ENCODE assay signal across 1 cellular context in the genomic region with DNA sequence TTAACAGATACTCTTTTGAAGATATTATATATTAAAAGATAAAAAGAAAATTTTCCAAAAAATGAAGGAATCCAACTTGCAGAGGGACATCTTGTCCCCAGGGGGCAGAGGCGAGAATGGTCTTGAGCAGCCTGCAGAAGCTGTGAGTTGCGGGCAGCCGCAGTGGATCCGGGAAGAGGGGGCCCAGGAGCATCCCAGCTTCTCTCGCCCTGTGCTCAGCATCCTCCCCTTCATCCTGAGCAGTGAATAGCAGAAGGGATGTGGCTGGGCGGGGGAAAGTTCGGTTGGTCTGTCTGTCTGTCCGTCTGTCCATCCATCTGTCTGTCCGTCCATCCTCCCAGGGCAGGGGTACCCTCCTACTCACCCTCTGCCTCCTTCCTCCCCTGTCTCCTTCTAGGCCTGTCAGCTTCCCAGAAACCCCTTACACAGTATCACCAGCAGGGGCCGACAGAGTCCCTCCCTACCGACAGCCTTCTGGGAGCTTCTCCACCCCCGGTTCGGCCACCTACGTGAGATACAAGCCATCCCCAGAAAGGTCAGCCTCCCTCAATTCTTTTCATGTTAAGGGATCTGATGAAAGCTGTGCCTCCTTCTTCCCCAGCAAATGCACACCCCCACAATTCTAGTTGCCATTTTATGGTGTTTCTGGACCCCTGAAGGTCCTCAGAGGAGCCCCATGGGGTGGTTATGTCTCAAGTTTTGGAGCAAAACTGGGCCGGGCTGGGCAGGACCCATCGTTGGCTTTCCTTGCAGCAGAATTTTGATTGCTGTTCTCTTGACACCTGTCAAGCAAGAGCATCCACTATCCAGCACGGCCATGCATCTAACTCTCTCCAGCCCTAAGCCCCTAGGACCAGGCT.
TF ChIP-seq lines count a peak whose summit lies in the region.

No MANE protein-coding gene starts in this region.

TF ChIP-seq in K562, 482 proteins besides CTCF, POLR2A, EP300 and RAD21 (continued from another document and continues in another):
- TF ChIP-seq ZBTB33 (CRISPR knock-in tag; IDR thresholded peaks at IDR 0.05) (no peak), TAF1 (IDR thresholded peaks at IDR 0.05; ENCODE audit: control insufficient read depth, extremely low read depth, insufficient read depth, low read length, severe bottlenecking) (no peak), PTBP1 (IDR thresholded peaks at IDR 0.05; ENCODE audit: low read depth, low read length) (no peak), HDAC1 (IDR thresholded peaks at IDR 0.05) (no peak; a peak in 1 of 4 replicates), BHLHE40 (IDR thresholded peaks at IDR 0.05; ENCODE audit: low read length) (no peak), ATF1 (CRISPR knock-in tag; IDR thresholded peaks at IDR 0.05) (no peak), ATF1 (tag; IDR thresholded peaks at IDR 0.05) (no peak), SP2 (IDR thresholded peaks at IDR 0.05; ENCODE audit: extremely low read depth, low read depth, low read length, poor library complexity, severe bottlenecking) (no peak), HDGF (IDR thresholded peaks at IDR 0.05) (peak; percentile 41; the same call in 1 of the 2 replicates), SETDB1 (IDR thresholded peaks at IDR 0.05; ENCODE audit: low read length) (no peak), CXXC5 (CRISPR knock-in tag; IDR thresholded peaks at IDR 0.05) (0 out of 2 replicates have a peak, but pooled peaks have one; percentile 29), EWSR1 (IDR thresholded peaks at IDR 0.05; ENCODE audit: borderline replicate concordance, low read depth, partially characterized antibody) (no peak), KLF16 (IDR thresholded peaks at IDR 0.05) (0 out of 2 replicates have a peak, but pooled peaks have one; percentile 47), TFAP4 (CRISPR knock-in tag; IDR thresholded peaks at IDR 0.05; ENCODE audit: borderline replicate concordance) (no peak), KAT2B (IDR thresholded peaks at IDR 0.05; ENCODE audit: low read depth, low read length) (no peak), ZNF12 (CRISPR knock-in tag; IDR thresholded peaks at IDR 0.05) (no peak), POLR2H (tag; IDR thresholded peaks at IDR 0.05; ENCODE audit: low read depth) (no peak), CBX3 (IDR thresholded peaks at IDR 0.05; ENCODE audit: borderline replicate concordance in 1 of 2, low read length in 2 of 2) (peak in 1 of 2 experiments; percentile 26; a peak in 1 of 3 replicates), PURB (CRISPR knock-in tag; IDR thresholded peaks at IDR 0.05; ENCODE audit: low read depth) (no peak), CBFA2T3 (IDR thresholded peaks at IDR 0.05) (no peak), MAZ (CRISPR knock-in tag; conservative IDR thresholded peaks at IDR 0.05 in 1 of 2, IDR thresholded peaks at IDR 0.05 in 1 of 2) (no peak), CCAR2 (IDR thresholded peaks at IDR 0.05; ENCODE audit: low read depth, low read length) (no peak), CUX1 (CRISPR knock-in tag; IDR thresholded peaks at IDR 0.05) (no peak), ATF7 (IDR thresholded peaks at IDR 0.05) (0 out of 2 replicates have a peak, but pooled peaks have one; percentile 34), CLOCK (CRISPR knock-in tag; IDR thresholded peaks at IDR 0.05; ENCODE audit: borderline replicate concordance) (no peak), GTF2F1 (IDR thresholded peaks at IDR 0.05; ENCODE audit: low read depth, low read length) (no peak), TEAD1 (CRISPR knock-in tag; IDR thresholded peaks at IDR 0.05) (no peak), SMC3 (conservative IDR thresholded peaks at IDR 0.05; ENCODE audit: insufficient read depth, low read depth, low read length) (peak; percentile 68)
- TF ChIP-seq, protein P1, sequence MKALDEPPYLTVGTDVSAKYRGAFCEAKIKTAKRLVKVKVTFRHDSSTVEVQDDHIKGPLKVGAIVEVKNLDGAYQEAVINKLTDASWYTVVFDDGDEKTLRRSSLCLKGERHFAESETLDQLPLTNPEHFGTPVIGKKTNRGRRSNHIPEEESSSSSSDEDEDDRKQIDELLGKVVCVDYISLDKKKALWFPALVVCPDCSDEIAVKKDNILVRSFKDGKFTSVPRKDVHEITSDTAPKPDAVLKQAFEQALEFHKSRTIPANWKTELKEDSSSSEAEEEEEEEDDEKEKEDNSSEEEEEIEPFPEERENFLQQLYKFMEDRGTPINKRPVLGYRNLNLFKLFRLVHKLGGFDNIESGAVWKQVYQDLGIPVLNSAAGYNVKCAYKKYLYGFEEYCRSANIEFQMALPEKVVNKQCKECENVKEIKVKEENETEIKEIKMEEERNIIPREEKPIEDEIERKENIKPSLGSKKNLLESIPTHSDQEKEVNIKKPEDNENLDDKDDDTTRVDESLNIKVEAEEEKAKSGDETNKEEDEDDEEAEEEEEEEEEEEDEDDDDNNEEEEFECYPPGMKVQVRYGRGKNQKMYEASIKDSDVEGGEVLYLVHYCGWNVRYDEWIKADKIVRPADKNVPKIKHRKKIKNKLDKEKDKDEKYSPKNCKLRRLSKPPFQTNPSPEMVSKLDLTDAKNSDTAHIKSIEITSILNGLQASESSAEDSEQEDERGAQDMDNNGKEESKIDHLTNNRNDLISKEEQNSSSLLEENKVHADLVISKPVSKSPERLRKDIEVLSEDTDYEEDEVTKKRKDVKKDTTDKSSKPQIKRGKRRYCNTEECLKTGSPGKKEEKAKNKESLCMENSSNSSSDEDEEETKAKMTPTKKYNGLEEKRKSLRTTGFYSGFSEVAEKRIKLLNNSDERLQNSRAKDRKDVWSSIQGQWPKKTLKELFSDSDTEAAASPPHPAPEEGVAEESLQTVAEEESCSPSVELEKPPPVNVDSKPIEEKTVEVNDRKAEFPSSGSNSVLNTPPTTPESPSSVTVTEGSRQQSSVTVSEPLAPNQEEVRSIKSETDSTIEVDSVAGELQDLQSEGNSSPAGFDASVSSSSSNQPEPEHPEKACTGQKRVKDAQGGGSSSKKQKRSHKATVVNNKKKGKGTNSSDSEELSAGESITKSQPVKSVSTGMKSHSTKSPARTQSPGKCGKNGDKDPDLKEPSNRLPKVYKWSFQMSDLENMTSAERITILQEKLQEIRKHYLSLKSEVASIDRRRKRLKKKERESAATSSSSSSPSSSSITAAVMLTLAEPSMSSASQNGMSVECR (CRISPR knock-in tag; IDR thresholded peaks at IDR 0.05): no peak
- TF ChIP-seq, protein P2, sequence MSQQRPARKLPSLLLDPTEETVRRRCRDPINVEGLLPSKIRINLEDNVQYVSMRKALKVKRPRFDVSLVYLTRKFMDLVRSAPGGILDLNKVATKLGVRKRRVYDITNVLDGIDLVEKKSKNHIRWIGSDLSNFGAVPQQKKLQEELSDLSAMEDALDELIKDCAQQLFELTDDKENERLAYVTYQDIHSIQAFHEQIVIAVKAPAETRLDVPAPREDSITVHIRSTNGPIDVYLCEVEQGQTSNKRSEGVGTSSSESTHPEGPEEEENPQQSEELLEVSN (IDR thresholded peaks at IDR 0.05; ENCODE audit: borderline replicate concordance in 1 of 2, extremely low read depth in 1 of 2, insufficient read depth in 1 of 2, insufficient read length in 1 of 2, low read depth in 1 of 2, low read length in 1 of 2, poor library complexity in 1 of 2, severe bottlenecking in 1 of 2): no peak
- TF ChIP-seq, protein P3, sequence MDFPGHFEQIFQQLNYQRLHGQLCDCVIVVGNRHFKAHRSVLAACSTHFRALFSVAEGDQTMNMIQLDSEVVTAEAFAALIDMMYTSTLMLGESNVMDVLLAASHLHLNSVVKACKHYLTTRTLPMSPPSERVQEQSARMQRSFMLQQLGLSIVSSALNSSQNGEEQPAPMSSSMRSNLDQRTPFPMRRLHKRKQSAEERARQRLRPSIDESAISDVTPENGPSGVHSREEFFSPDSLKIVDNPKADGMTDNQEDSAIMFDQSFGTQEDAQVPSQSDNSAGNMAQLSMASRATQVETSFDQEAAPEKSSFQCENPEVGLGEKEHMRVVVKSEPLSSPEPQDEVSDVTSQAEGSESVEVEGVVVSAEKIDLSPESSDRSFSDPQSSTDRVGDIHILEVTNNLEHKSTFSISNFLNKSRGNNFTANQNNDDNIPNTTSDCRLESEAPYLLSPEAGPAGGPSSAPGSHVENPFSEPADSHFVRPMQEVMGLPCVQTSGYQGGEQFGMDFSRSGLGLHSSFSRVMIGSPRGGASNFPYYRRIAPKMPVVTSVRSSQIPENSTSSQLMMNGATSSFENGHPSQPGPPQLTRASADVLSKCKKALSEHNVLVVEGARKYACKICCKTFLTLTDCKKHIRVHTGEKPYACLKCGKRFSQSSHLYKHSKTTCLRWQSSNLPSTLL (IDR thresholded peaks at IDR 0.05): no peak
